7 cellular contexts compared by ENCODE assay signal in the genomic region with DNA sequence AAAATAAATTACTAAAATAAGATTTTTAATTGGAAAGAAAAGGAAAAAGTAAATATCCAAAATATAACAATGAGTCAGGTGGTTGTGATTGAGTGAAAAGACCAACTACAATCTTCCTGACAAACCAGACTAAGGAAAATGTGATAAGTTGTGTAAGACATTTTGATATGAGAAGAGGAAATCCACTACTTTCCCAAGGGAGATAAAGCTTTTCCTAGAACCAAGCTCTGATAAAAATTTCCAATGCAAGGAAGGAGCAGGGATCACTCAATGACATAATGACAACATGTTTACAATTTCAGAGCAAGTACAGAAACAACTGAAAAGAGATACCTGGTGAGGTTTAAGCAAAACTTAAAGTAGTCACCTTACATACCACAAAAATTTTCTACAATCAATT.
"Had no signal": no experiment of that assay in that cellular context is flagged by ENCODE, and none has a peak within 500 bp of the region (broad histone marks: within the 10 kb centered on the region; RNA-seq: fewer than 3 reads in every experiment).

No MANE protein-coding gene starts in this region.

- H3K4me2 ChIP-seq: KMS-11 had no signal

- FAIRE-seq: HTR-8/SVneo, K562 had no signal

- DNase-seq: IMR-90, KBM-7, KG1 had no signal

- H3K27ac ChIP-seq: HL-60, KMS-11 had no signal

- H3K4me3 ChIP-seq: K562 had no signal

- H3K9ac ChIP-seq: KMS-11 had no signal
